In genomic region chr1:238088891-238089290, GRCh38 we compare ENCODE assay signal across 1 cellular context.
TF ChIP-seq lines count a peak whose summit lies in the region.

No MANE protein-coding gene starts in this region.

TF ChIP-seq in WTC11, 78 proteins besides CTCF, POLR2A, EP300 and RAD21 (continued from another document):
- TF ChIP-seq, protein P1, sequence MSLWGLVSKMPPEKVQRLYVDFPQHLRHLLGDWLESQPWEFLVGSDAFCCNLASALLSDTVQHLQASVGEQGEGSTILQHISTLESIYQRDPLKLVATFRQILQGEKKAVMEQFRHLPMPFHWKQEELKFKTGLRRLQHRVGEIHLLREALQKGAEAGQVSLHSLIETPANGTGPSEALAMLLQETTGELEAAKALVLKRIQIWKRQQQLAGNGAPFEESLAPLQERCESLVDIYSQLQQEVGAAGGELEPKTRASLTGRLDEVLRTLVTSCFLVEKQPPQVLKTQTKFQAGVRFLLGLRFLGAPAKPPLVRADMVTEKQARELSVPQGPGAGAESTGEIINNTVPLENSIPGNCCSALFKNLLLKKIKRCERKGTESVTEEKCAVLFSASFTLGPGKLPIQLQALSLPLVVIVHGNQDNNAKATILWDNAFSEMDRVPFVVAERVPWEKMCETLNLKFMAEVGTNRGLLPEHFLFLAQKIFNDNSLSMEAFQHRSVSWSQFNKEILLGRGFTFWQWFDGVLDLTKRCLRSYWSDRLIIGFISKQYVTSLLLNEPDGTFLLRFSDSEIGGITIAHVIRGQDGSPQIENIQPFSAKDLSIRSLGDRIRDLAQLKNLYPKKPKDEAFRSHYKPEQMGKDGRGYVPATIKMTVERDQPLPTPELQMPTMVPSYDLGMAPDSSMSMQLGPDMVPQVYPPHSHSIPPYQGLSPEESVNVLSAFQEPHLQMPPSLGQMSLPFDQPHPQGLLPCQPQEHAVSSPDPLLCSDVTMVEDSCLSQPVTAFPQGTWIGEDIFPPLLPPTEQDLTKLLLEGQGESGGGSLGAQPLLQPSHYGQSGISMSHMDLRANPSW (CRISPR knock-in tag; conservative IDR thresholded peaks at IDR 0.05; ENCODE audit: low read depth), result no peak
- TF ChIP-seq FOXK1 (CRISPR knock-in tag; IDR thresholded peaks at IDR 0.05) (no peak), ZNF138 (CRISPR knock-in tag; conservative IDR thresholded peaks at IDR 0.05) (no peak)
